Comparison of ENCODE assay signal across 32 cellular contexts in the genomic region with DNA sequence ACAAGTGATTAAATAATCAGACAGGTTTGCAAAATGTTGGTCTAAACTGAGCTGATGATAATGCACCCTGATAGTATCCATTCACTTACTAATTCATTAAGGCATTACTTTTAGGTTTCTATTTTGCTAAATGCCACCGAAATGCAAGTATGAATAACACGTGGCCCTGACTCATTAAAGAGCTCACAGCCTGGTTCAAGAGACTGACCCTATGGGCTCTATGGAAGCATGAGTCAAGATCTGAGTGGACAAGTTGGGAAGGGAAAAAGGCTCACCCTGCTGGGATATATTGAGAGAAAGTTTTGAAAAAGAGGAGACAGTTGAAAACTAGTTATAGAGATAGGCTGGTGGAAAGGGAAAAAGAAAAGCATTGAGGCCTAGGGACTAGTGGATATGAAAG. TPM values are rescaled to one million over a fixed set of nuclear protein-coding genes. Genes with fewer than 3 reads are reported as not detected.
DNase-seq lines count a peak whose midpoint lies in the region; ATAC-seq, FAIRE-seq and TF ChIP-seq lines count a peak whose summit lies in the region.
"Had no signal": no experiment of that assay in that cellular context is flagged by ENCODE, and none has a peak within 500 bp of the region (broad histone marks: within the 10 kb centered on the region; RNA-seq: fewer than 3 reads in every experiment).

No MANE protein-coding gene starts in this region.

- H3K9me3 ChIP-seq in MG63: no peaks in the 10 kb centered on the region
- no peaks in the 10 kb centered on the region for H3K9me3 ChIP-seq in endodermal cell (ENCODE audit: control insufficient read depth, low read length)
- H3K9me3 ChIP-seq: psoas muscle, transverse colon had no signal

- H3K27ac ChIP-seq in endodermal cell (ENCODE audit: low read depth, low read length): no peak overlapping the region
- H3K27ac ChIP-seq: BLaER1 treated with 17β-estradiol and CSF1 and Interleukin-3, amounts not matched to agents 10 nM and 100 nM; coronary artery; epithelial cell of prostate; psoas muscle; transverse colon had no signal

- H3K4me3 Mint-ChIP-seq in endodermal cell: no peak overlapping the region
- H3K4me3 Mint-ChIP-seq: mesothelial cell of epicardium, naive B cell had no signal

- H3K4me1 Mint-ChIP-seq in endodermal cell: peaks cover 8% of the 10 kb centered on the region
- H3K4me1 Mint-ChIP-seq: mesothelial cell of epicardium, naive B cell had no signal

- DNase-seq in GM12892 (ENCODE audit: insufficient read length): no peak
- DNase-seq in MG63: peak; percentile 2
- DNase-seq in bronchial epithelial cell (ENCODE audit: low read depth): peak; percentile 32
- peak; percentile 69 for DNase-seq in renal cortical epithelial cell (ENCODE audit: low read depth)
- DNase-seq in SK-N-DZ (ENCODE audit: low spot score): no peak
- no peak for DNase-seq in endodermal cell
- DNase-seq in posterior cingulate gyrus: no peak
- DNase-seq: activated CD4-positive, alpha-beta T cell treated with anti-CD3 and anti-CD28 coated beads for 48 hours; activated T-cell treated with anti-CD3 and anti-CD28 coated beads for 4 hours; DMS79; effector CD8-positive, alpha-beta T cell; islet precursor cell; KBM-7; left ventricle myocardium superior; naive B cell; NCI-H1436; NCI-H2081; NCI-H226; NCI-H69; psoas muscle; stimulated activated CD4-positive, alpha-beta T cell treated with anti-CD3 and anti-CD28 coated beads, Interleukin-4, amount 100 ng/mL, for 24 hours; transverse colon had no signal

- no peak for TF ChIP-seq POLR2A in GM12892 (IDR thresholded peaks at IDR 0.05; ENCODE audit: low read depth, low read length)

- H3K9ac ChIP-seq in endodermal cell (ENCODE audit: extremely low read depth, low read length, poor library complexity, severe bottlenecking): no peak overlapping the region
- H3K9ac ChIP-seq: BLaER1 treated with 17β-estradiol and CSF1 and Interleukin-3, amounts not matched to agents 10 nM and 100 nM had no signal

- H3K4me3 ChIP-seq in MG63 (no peak overlapping the region), bronchial epithelial cell (ENCODE audit: low read depth, low read length) (no peak overlapping the region), endodermal cell (ENCODE audit: low read length) (no peak overlapping the region)
- H3K4me3 ChIP-seq: BLaER1 treated with 17β-estradiol and CSF1 and Interleukin-3, amounts not matched to agents 10 nM and 100 nM; coronary artery; psoas muscle; transverse colon had no signal

- no peaks in the 10 kb centered on the region for H3K36me3 Mint-ChIP-seq in endodermal cell (ENCODE audit: low read depth)
- H3K36me3 Mint-ChIP-seq: activated naive CD4-positive, alpha-beta T cell treated with anti-CD3 and anti-CD28 coated beads, Interleukin-2, amount 50 U/mL, for 72 hours; mesothelial cell of epicardium; naive B cell had no signal

- WGBS in endodermal cell (ENCODE audit: insufficient coverage in 1 of 2, insufficient read length in 1 of 2), 2 experiments: 86 to 100% methylated on average over 2 of the region's 2 CpGs

- H3K36me3 ChIP-seq in MG63: no peaks in the 10 kb centered on the region
- H3K36me3 ChIP-seq in bronchial epithelial cell (ENCODE audit: control insufficient read depth, insufficient read depth, low read length): no peaks in the 10 kb centered on the region
- H3K36me3 ChIP-seq in endodermal cell (ENCODE audit: control insufficient read depth, insufficient read depth, low read length): no peaks in the 10 kb centered on the region
- H3K36me3 ChIP-seq: BLaER1 treated with 17β-estradiol and CSF1 and Interleukin-3, amounts not matched to agents 10 nM and 100 nM; transverse colon had no signal

- TF ChIP-seq CTCF in bronchial epithelial cell (IDR thresholded peaks at IDR 0.05; ENCODE audit: insufficient read depth, low read length, severe bottlenecking) (no peak), endodermal cell (conservative IDR thresholded peaks at IDR 0.05) (no peak)

- H3K9me3 Mint-ChIP-seq in endodermal cell: no peaks in the 10 kb centered on the region
- H3K9me3 Mint-ChIP-seq: activated naive CD4-positive, alpha-beta T cell treated with anti-CD3 and anti-CD28 coated beads, Interleukin-2, amount 50 U/mL, for 72 hours; activated T-helper 2 cell treated with anti-CD3 and anti-CD28 coated beads, Interferon-gamma antibody, Interleukin-2, Interleukin-4, amounts not matched to agents 10 μg/mL and 5 μg/mL and 100 μg/mL, durations not matched to agents 14 hours and 24 hours and 36 hours; mesothelial cell of epicardium had no signal

- FAIRE-seq in GM12892 (lab: Jason Lieb, UNC): peak; percentile 27
- no peak for FAIRE-seq in bronchial epithelial cell (lab: Jason Lieb, UNC)
- FAIRE-seq: H1 had no signal

- no peak for ATAC-seq in HG03280 (IDR thresholded peaks at IDR 0.05; ENCODE audit: unreplicated experiment)
- ATAC-seq: activated naive CD4-positive, alpha-beta T cell treated with anti-CD3 and anti-CD28 coated beads, Interleukin-2, amount 50 U/mL, for 72 hours; left ventricle myocardium superior; Panc1; psoas muscle had no signal

- H3K27me3 Mint-ChIP-seq in endodermal cell (ENCODE audit: insufficient read depth): no peaks in the 10 kb centered on the region

- H3K27me3 ChIP-seq in MG63 (no peaks in the 10 kb centered on the region), bronchial epithelial cell (ENCODE audit: control insufficient read depth, insufficient read depth, low read length) (no peaks in the 10 kb centered on the region), endodermal cell (ENCODE audit: control insufficient read depth, insufficient read depth, low read length, poor library complexity, severe bottlenecking) (no peaks in the 10 kb centered on the region)
- H3K27me3 ChIP-seq: BLaER1 treated with 17β-estradiol and CSF1 and Interleukin-3, amounts not matched to agents 10 nM and 100 nM; transverse colon had no signal

- H3K4me1 ChIP-seq in endodermal cell (ENCODE audit: control insufficient read depth, insufficient read depth, low read length): no peaks in the 10 kb centered on the region
- H3K4me1 ChIP-seq: BLaER1 treated with 17β-estradiol and CSF1 and Interleukin-3, amounts not matched to agents 10 nM and 100 nM; psoas muscle; transverse colon had no signal

- intact Hi-C loops in posterior cingulate gyrus (cut with DNase I): no loop called here

- H3K27ac Mint-ChIP-seq in endodermal cell: no peak overlapping the region
- H3K27ac Mint-ChIP-seq: activated naive CD4-positive, alpha-beta T cell treated with anti-CD3 and anti-CD28 coated beads, Interleukin-2, amount 50 U/mL, for 72 hours; activated T-helper 2 cell treated with anti-CD3 and anti-CD28 coated beads, Interferon-gamma antibody, Interleukin-2, Interleukin-4, amounts not matched to agents 10 μg/mL and 5 μg/mL and 100 μg/mL, durations not matched to agents 14 hours and 24 hours and 36 hours; mesothelial cell of epicardium; naive B cell had no signal

RNA-seq across cellular contexts. Expression of gene LRRC9, which starts 14.8 kb away (rescaled TPM):
- not detected for polyA plus RNA-seq in GM12892 (2012; ENCODE audit: missing spikeins)
- not detected in 2 replicates for total RNA-seq in MG63 (2014; rRNA removed; shearing (Covaris generic); ENCODE audit: low replicate concordance)
- total RNA-seq in bronchial epithelial cell: not detected in 2 replicates
- total RNA-seq in renal cortical epithelial cell: 0.05 TPM in 1 of 2 replicates, not detected in the other
- polyA plus RNA-seq in SK-N-DZ (2014; cell fraction: cytosol; rRNA removed): 0.44 and 1.9 TPM in 2 replicates
- polyA plus RNA-seq in SK-N-DZ (2014; cell fraction: nucleus; rRNA removed): 0.45 TPM in 1 of 2 replicates, not detected in the other
- 1 to 10 TPM; 3.0 to 3.5 TPM for total RNA-seq in endodermal cell
- 3.9 TPM for polyA plus RNA-seq in endodermal cell (2013, experiment 1 of 2)
- polyA plus RNA-seq in endodermal cell (2013, experiment 2 of 2): 4.5 TPM
- total RNA-seq: activated T-helper 2 cell treated with anti-CD3 and anti-CD28 coated beads, Interferon-gamma antibody, Interleukin-2, Interleukin-4, amounts not matched to agents 10 μg/mL and 5 μg/mL and 100 μg/mL, durations not matched to agents 14 hours and 24 hours and 36 hours; transverse colon had no signal
- polyA plus RNA-seq: AG04450 had no signal

RNA-seq across cellular contexts. Expression of gene RTN1, which starts 34.6 kb away (rescaled TPM):
- not detected for polyA plus RNA-seq in GM12892 (2012; ENCODE audit: missing spikeins)
- 1.4 and 2.8 TPM in 2 replicates for total RNA-seq in MG63 (2014; rRNA removed; shearing (Covaris generic); ENCODE audit: low replicate concordance)
- total RNA-seq in bronchial epithelial cell: not detected in 2 replicates
- total RNA-seq in renal cortical epithelial cell: 0.05 TPM in 1 of 2 replicates, not detected in the other
- polyA plus RNA-seq in SK-N-DZ (2014; cell fraction: cytosol; rRNA removed): 35.7 and 69.1 TPM in 2 replicates
- 16.5 and 25.6 TPM in 2 replicates for polyA plus RNA-seq in SK-N-DZ (2014; cell fraction: nucleus; rRNA removed)
- total RNA-seq in endodermal cell: 1 to 10 TPM; 5.5 to 5.9 TPM
- polyA plus RNA-seq in endodermal cell (2013, experiment 1 of 2): 35.0 TPM
- 25.6 TPM for polyA plus RNA-seq in endodermal cell (2013, experiment 2 of 2)
- total RNA-seq: activated naive CD4-positive, alpha-beta T cell treated with anti-CD3 and anti-CD28 coated beads, Interleukin-2, amount 50 U/mL, for 72 hours; activated T-helper 2 cell treated with anti-CD3 and anti-CD28 coated beads, Interferon-gamma antibody, Interleukin-2, Interleukin-4, amounts not matched to agents 10 μg/mL and 5 μg/mL and 100 μg/mL, durations not matched to agents 14 hours and 24 hours and 36 hours had no signal

Comparison
In these comparisons a context has a peak if more than half of its experiments do, and no peak if none do; other contexts are left out.
1. DNase-seq: peak in MG63 (single experiment), bronchial epithelial cell (single experiment) and renal cortical epithelial cell (single experiment); none in GM12892 (single experiment), SK-N-DZ (single experiment), endodermal cell (single experiment) and posterior cingulate gyrus (0 of 10).